In the genomic region with DNA sequence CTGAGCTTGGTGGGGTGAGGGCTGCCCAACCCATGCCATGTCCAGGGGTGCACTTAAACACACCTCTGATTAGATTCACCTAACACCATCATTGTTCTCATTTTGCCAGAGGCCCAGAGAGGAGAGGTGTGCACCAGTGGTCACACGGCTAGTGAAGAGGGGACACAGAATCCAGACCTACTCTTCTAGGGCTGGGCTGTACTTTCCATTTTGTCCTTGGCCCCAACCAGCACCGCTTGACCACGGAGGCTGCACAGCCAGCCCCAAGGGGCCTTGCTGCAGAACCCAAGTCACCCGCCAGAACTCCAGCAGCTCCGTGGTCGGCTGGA, we compare ENCODE assay signal across 1 cellular context.
TF ChIP-seq lines count a peak whose summit lies in the region.

No MANE protein-coding gene starts in this region.

TF ChIP-seq in H1, 55 proteins besides CTCF, POLR2A, EP300 and RAD21 (continued from another document):
- TF ChIP-seq E2F6 (IDR thresholded peaks at IDR 0.05) (no peak), MAX (IDR thresholded peaks at IDR 0.05) (no peak), BRCA1 (IDR thresholded peaks at IDR 0.05; ENCODE audit: low read depth, low read length) (no peak), SP4 (IDR thresholded peaks at IDR 0.05; ENCODE audit: low read length) (no peak), SIN3A (conservative IDR thresholded peaks at IDR 0.05 in 1 of 2, IDR thresholded peaks at IDR 0.05 in 1 of 2; ENCODE audit: low read depth in 1 of 2, low read length in 2 of 2) (no peak)
TF ChIP-seq in H1: peak in this region for 0.
